Comparison of ENCODE assay signal across 12 cellular contexts in the genomic region with DNA sequence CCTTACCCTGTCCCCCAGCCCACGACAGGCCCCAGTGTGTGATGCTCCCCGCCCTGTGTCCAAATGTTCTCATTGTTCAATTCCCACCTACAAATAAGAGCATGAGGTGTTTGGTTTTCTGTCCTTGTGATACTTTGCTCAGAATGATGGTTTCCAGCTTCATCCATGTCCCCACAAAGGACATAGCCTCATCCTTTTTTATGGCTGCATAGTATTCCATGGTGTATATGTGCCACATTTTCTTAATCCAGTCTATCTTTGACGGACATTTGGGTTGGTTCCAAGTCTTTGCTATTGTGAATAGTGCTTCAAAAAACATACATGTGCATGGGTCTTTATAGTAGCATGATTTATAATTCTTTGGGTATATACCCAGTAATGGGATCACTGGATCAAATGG. TPM values are rescaled to one million over a fixed set of nuclear protein-coding genes. Genes with fewer than 3 reads are reported as not detected.
"Had no signal": no experiment of that assay in that cellular context is flagged by ENCODE, and none has a peak within 500 bp of the region (broad histone marks: within the 10 kb centered on the region; RNA-seq: fewer than 3 reads in every experiment).

No MANE protein-coding gene starts in this region.

RNA-seq across cellular contexts. Expression of a gene that starts 24.3 kb away (rescaled TPM):
- total RNA-seq: OCI-LY7, PC-3, PC-9, Peyer's patch, Right ventricle myocardium inferior, Right ventricle myocardium superior, RPMI7951, SJCRH30, SJSA1, SK-MEL-5, T-cell had no signal
- polyA plus RNA-seq: SK-N-SH had no signal

RNA-seq across cellular contexts. Expression of a gene that starts 32.5 kb away (rescaled TPM):
- total RNA-seq: OCI-LY7, PC-3, PC-9, Peyer's patch, Right ventricle myocardium inferior, Right ventricle myocardium superior, RPMI7951, SJCRH30, SJSA1, SK-MEL-5, T-cell had no signal
- polyA plus RNA-seq: SK-N-SH had no signal

RNA-seq across cellular contexts. Expression of a gene that starts 46.4 kb away (rescaled TPM):
- total RNA-seq: OCI-LY7, PC-3, PC-9, Peyer's patch, Right ventricle myocardium inferior, Right ventricle myocardium superior, RPMI7951, SJCRH30, SJSA1, SK-MEL-5, T-cell had no signal
- polyA plus RNA-seq: SK-N-SH had no signal
